In genomic region chr5:10446490-10446889, GRCh38 we compare ENCODE assay signal across 21 cellular contexts. TPM values are rescaled to one million over a fixed set of nuclear protein-coding genes. Genes with fewer than 3 reads are reported as not detected.
"Had no signal": no experiment of that assay in that cellular context is flagged by ENCODE, and none has a peak within 500 bp of the region (broad histone marks: within the 10 kb centered on the region; RNA-seq: fewer than 3 reads in every experiment).

No MANE protein-coding gene starts in this region.

- H3K27me3 Mint-ChIP-seq: memory B cell had no signal

- H3K27ac Mint-ChIP-seq: dendritic cell treated with granulocyte-macrophage colony-stimulating factor and Interleukin-4, amounts not matched to agents 40 ng/mL and 50 ng/mL, for 4 days; memory B cell had no signal

- H3K4me3 Mint-ChIP-seq: activated naive CD4-positive, alpha-beta T cell treated with anti-CD3 and anti-CD28 coated beads, Interleukin-2, amount 10 ng/mL, durations not matched to agents 7 days and 5 days; dendritic cell treated with granulocyte-macrophage colony-stimulating factor and Interleukin-4, amounts not matched to agents 40 ng/mL and 50 ng/mL, for 4 days; memory B cell had no signal

- ATAC-seq: activated T-cell treated with anti-CD3 and anti-CD28 coated beads, Interleukin-2, amount 50 U/mL, for 4 hours; mucosa of descending colon; upper lobe of right lung had no signal

- H3K36me3 Mint-ChIP-seq: memory B cell, naive B cell had no signal

- H3K4me1 ChIP-seq: breast epithelium, parathyroid adenoma had no signal

- DNase-seq: activated CD4-positive, alpha-beta T cell treated with anti-CD3 and anti-CD28 coated beads, Interleukin-2, amount 50 U/mL, for 4 hours; activated CD8-positive, alpha-beta memory T cell treated with anti-CD3 and anti-CD28 coated beads, Interleukin-2, amount 50 U/mL, for 4 hours; activated effector memory CD4-positive, alpha-beta T cell treated with Interleukin-2 at 50 U/mL for 16 hours; activated naive CD4-positive, alpha-beta T cell treated with anti-CD3 and anti-CD28 coated beads, Interleukin-2, amount 10 ng/mL, durations not matched to agents 7 days and 5 days; activated T-cell treated with anti-CD3 and anti-CD28 coated beads, Interleukin-2, amount 50 U/mL, for 4 hours; effector CD8-positive, alpha-beta T cell; esophagus squamous epithelium; mucosa of descending colon; naive B cell; sigmoid colon; spleen; stimulated activated CD4-positive, alpha-beta T cell treated with anti-CD3 and anti-CD28 coated beads, Interleukin-4, amount 100 ng/mL, for 4 hours; stimulated activated naive CD4-positive, alpha-beta T cell; SW 1271; upper lobe of right lung had no signal

- H3K9me3 ChIP-seq: breast epithelium, esophagus squamous epithelium, mucosa of descending colon, sigmoid colon, spleen, upper lobe of right lung had no signal

- FAIRE-seq: astrocyte, TTC549 had no signal

- H3K9ac ChIP-seq: parathyroid adenoma had no signal

- H3K27ac ChIP-seq: breast epithelium, esophagus squamous epithelium, parathyroid adenoma, sigmoid colon, upper lobe of right lung had no signal

- H3K9me3 Mint-ChIP-seq: activated T-cell treated with anti-CD3 and anti-CD28 coated beads, Interleukin-2, amount 50 U/mL, for 4 hours; dendritic cell treated with granulocyte-macrophage colony-stimulating factor and Interleukin-4, amounts not matched to agents 40 ng/mL and 50 ng/mL, for 4 days; memory B cell; naive B cell had no signal

- H3K27me3 ChIP-seq: breast epithelium, spleen, upper lobe of right lung had no signal

- H3K36me3 ChIP-seq: breast epithelium, esophagus squamous epithelium, sigmoid colon, upper lobe of right lung had no signal

- H3K79me2 ChIP-seq: parathyroid adenoma had no signal

- H3K4me3 ChIP-seq: breast epithelium, esophagus squamous epithelium, mucosa of descending colon, sigmoid colon, upper lobe of right lung had no signal

- H2AFZ ChIP-seq: parathyroid adenoma had no signal

RNA-seq across cellular contexts. Expression of gene ROPN1L, which starts 4.8 kb away (rescaled TPM):
- total RNA-seq: mucosa of descending colon had no signal
